25 cellular contexts compared by ENCODE assay signal in the genomic region with DNA sequence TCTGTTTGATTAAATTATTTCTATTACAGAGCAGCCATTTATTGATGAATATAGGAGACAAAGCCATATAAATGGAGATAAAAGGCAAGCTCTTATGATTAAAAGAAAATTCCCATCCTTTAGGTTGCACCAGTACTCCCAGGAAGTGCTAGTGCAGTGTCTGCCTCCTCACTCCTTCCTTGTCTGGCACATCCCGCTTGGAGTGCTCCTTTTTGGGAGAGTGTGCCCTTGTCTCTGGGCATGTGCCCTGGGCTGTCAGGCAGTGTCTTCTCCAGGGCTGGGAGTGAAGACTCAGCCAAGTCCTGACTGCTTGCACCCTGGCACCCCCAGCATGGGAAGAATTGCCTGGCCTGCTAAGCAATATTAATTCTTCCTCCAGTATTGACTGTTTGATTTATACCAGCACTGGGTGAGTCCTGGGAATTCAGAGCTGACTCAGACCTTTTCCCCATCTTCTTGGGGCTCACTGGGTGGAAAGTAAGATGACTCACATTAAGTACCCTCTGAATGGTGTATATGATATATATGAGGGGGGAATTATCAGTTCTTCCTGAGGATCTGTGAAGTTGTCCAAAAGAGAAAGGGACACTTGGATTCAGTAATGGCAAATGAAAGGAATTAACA.
DNase-seq lines count a peak whose midpoint lies in the region; ATAC-seq and TF ChIP-seq lines count a peak whose summit lies in the region.
"Had no signal": no experiment of that assay in that cellular context is flagged by ENCODE, and none has a peak within 500 bp of the region (broad histone marks: within the 10 kb centered on the region; RNA-seq: fewer than 3 reads in every experiment).

No MANE protein-coding gene starts in this region.

- DNase-seq in left ventricle myocardium superior = no peak
- DNase-seq in cardiac septum (ENCODE audit: low spot score) = no peak
- no peak for DNase-seq in foreskin keratinocyte
- peak; percentile 16 for DNase-seq in stromal cell of bone marrow (ENCODE audit: low read depth)
- DNase-seq in D341Med (ENCODE audit: low spot score) = no peak
- DNase-seq in activated T-cell treated with anti-CD3 and anti-CD28 coated beads, Interleukin-2, amount 50 U/mL, for 24 hours = no peak
- DNase-seq: 8988T; activated CD4-positive, alpha-beta memory T cell treated with anti-CD3 and anti-CD28 coated beads, Interleukin-2, amount 10 ng/mL, durations not matched to agents 7 days and 5 days; activated CD4-positive, CD25-positive, alpha-beta regulatory T cell treated with anti-CD3 and anti-CD28 coated beads, Interleukin-2, amount 50 U/mL, for 72 hours; activated effector memory CD4-positive, alpha-beta T cell treated with anti-CD3 and anti-CD28 coated beads, Interleukin-2, amount 50 U/mL, for 16 hours; CD8-positive, alpha-beta memory T cell; effector memory CD4-positive, alpha-beta T cell; H7; NCI-H1092 treated with DMSO at 0.1 percent for 48 hours; NCI-H2081; NCI-H774; psoas muscle; small intestine; stimulated activated CD4-positive, alpha-beta T cell treated with anti-CD3 and anti-CD28 coated beads, Interleukin-1b, Interleukin-23, amount 100 ng/mL, for 48 hours; upper lobe of right lung had no signal

- intact Hi-C loops in left ventricle myocardium superior (cut with micrococcal nuclease) = no loop called here
- intact Hi-C loops in cardiac septum (cut with DNase I) = no loop called here

- no peaks in the 10 kb centered on the region for H3K27me3 ChIP-seq in foreskin keratinocyte
- H3K27me3 ChIP-seq: neural progenitor cell, upper lobe of right lung had no signal

- ATAC-seq in left ventricle myocardium superior (peak; percentile 31), SK-N-SH treated with all-trans-retinoic acid at 6 μM for 48 hours (peak; percentile 73), foreskin keratinocyte (peak; percentile 72), GM19328 (IDR thresholded peaks at IDR 0.05; ENCODE audit: unreplicated experiment) (no peak)
- ATAC-seq: esophagus mucosa, upper lobe of right lung had no signal

- H3K4me1 Mint-ChIP-seq in activated T-cell treated with anti-CD3 and anti-CD28 coated beads, Interleukin-2, amount 50 U/mL, for 24 hours (ENCODE audit: low read depth) = peaks cover 14% of the 10 kb centered on the region
- H3K4me1 Mint-ChIP-seq: activated CD4-positive, alpha-beta memory T cell treated with anti-CD3 and anti-CD28 coated beads, Interleukin-2, amount 10 ng/mL, durations not matched to agents 7 days and 5 days; neural progenitor cell had no signal

- no peak overlapping the region for H3K27ac ChIP-seq in foreskin keratinocyte
- H3K27ac ChIP-seq: neural progenitor cell, psoas muscle, upper lobe of right lung had no signal

- H3K4me1 ChIP-seq in foreskin keratinocyte = peaks cover 7% of the 10 kb centered on the region
- H3K4me1 ChIP-seq: neural progenitor cell, upper lobe of right lung had no signal

- no peak overlapping the region for H3K27ac Mint-ChIP-seq in activated T-cell treated with anti-CD3 and anti-CD28 coated beads, Interleukin-2, amount 50 U/mL, for 24 hours
- H3K27ac Mint-ChIP-seq: activated CD4-positive, alpha-beta memory T cell treated with anti-CD3 and anti-CD28 coated beads, Interleukin-2, amount 10 ng/mL, durations not matched to agents 7 days and 5 days; neural progenitor cell had no signal

- peaks cover 14% of the 10 kb centered on the region for H3K36me3 Mint-ChIP-seq in activated T-cell treated with anti-CD3 and anti-CD28 coated beads, Interleukin-2, amount 50 U/mL, for 24 hours (ENCODE audit: low read depth)

- H3K9me3 Mint-ChIP-seq in activated T-cell treated with anti-CD3 and anti-CD28 coated beads, Interleukin-2, amount 50 U/mL, for 24 hours = peaks cover 4% of the 10 kb centered on the region
- H3K9me3 Mint-ChIP-seq: CD8-positive, alpha-beta memory T cell had no signal

- H3K27me3 Mint-ChIP-seq in activated T-cell treated with anti-CD3 and anti-CD28 coated beads, Interleukin-2, amount 50 U/mL, for 24 hours = no peaks in the 10 kb centered on the region
- H3K27me3 Mint-ChIP-seq: activated CD4-positive, alpha-beta memory T cell treated with anti-CD3 and anti-CD28 coated beads, Interleukin-2, amount 10 ng/mL, durations not matched to agents 7 days and 5 days; brain; CD8-positive, alpha-beta memory T cell had no signal

- TF ChIP-seq CTCF in foreskin keratinocyte (conservative IDR thresholded peaks at IDR 0.05) = no peak

- H3K4me3 Mint-ChIP-seq in activated T-cell treated with anti-CD3 and anti-CD28 coated beads, Interleukin-2, amount 50 U/mL, for 24 hours = no peak overlapping the region
- H3K4me3 Mint-ChIP-seq: activated CD4-positive, alpha-beta memory T cell treated with anti-CD3 and anti-CD28 coated beads, Interleukin-2, amount 10 ng/mL, durations not matched to agents 7 days and 5 days; brain; CD8-positive, alpha-beta memory T cell; neural progenitor cell had no signal

TF ChIP-seq in SK-N-SH treated with all-trans-retinoic acid at 6 μM for 48 hours, 23 proteins besides CTCF, POLR2A, EP300 and RAD21:
- TF ChIP-seq RARB (CRISPR knock-in tag; IDR thresholded peaks at IDR 0.05) (no peak), ZNF8 (CRISPR knock-in tag; IDR thresholded peaks at IDR 0.05) (no peak), ZFP3 (CRISPR knock-in tag; IDR thresholded peaks at IDR 0.05) (no peak), ISL1 (CRISPR knock-in tag; IDR thresholded peaks at IDR 0.05) (no peak), ARNTL (CRISPR knock-in tag; IDR thresholded peaks at IDR 0.05; ENCODE audit: borderline replicate concordance, low read depth) (no peak), TOX (CRISPR knock-in tag; IDR thresholded peaks at IDR 0.05; ENCODE audit: borderline replicate concordance) (peak; percentile 39; the same call in 1 of the 2 replicates)
- TF ChIP-seq, protein P1, sequence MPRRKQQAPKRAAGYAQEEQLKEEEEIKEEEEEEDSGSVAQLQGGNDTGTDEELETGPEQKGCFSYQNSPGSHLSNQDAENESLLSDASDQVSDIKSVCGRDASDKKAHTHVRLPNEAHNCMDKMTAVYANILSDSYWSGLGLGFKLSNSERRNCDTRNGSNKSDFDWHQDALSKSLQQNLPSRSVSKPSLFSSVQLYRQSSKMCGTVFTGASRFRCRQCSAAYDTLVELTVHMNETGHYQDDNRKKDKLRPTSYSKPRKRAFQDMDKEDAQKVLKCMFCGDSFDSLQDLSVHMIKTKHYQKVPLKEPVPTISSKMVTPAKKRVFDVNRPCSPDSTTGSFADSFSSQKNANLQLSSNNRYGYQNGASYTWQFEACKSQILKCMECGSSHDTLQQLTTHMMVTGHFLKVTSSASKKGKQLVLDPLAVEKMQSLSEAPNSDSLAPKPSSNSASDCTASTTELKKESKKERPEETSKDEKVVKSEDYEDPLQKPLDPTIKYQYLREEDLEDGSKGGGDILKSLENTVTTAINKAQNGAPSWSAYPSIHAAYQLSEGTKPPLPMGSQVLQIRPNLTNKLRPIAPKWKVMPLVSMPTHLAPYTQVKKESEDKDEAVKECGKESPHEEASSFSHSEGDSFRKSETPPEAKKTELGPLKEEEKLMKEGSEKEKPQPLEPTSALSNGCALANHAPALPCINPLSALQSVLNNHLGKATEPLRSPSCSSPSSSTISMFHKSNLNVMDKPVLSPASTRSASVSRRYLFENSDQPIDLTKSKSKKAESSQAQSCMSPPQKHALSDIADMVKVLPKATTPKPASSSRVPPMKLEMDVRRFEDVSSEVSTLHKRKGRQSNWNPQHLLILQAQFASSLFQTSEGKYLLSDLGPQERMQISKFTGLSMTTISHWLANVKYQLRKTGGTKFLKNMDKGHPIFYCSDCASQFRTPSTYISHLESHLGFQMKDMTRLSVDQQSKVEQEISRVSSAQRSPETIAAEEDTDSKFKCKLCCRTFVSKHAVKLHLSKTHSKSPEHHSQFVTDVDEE (CRISPR knock-in tag; IDR thresholded peaks at IDR 0.05) = no peak
